Comparison of ENCODE assay signal across 27 cellular contexts in the genomic region with DNA sequence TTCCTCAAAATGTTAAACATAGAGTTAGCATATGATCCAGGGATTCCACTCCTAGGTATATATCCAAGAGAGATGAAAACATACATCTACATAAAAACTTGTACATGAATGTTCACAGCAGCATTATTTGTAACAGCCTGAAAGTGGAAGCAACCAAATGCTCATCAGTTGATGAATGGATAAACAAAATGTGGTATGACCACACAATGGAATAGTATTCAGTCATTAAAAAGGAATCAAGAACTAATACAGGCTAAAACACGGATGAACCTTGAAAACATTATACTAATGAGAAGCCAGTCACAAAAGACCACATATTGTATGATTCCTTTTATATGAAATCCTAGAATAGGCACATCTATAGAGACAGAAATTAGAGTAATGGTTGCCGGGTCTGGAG.
"Had no signal": no experiment of that assay in that cellular context is flagged by ENCODE, and none has a peak within 500 bp of the region (broad histone marks: within the 10 kb centered on the region; RNA-seq: fewer than 3 reads in every experiment).

No MANE protein-coding gene starts in this region.

- H3K36me3 ChIP-seq: neutrophil, pancreas, prostate gland, right atrium auricular region, right lobe of liver, sigmoid colon, suprapubic skin, tibial artery, transverse colon, upper lobe of right lung, uterus had no signal

- H3K4me3 ChIP-seq: pancreas, prostate gland, right atrium auricular region, right lobe of liver, sigmoid colon, suprapubic skin, testis, tibial artery, transverse colon, upper lobe of right lung, uterus had no signal

- H3K4me1 ChIP-seq: pancreas, prostate gland, testis, upper lobe of right lung, uterus had no signal

- H3K27ac ChIP-seq: neutrophil, pancreas, prostate gland, right atrium auricular region, right lobe of liver, sigmoid colon, suprapubic skin, testis, tibial artery, transverse colon, upper lobe of right lung, uterus had no signal

- H3K9me3 ChIP-seq: neutrophil, pancreas, prostate gland, right atrium auricular region, right lobe of liver, sigmoid colon, suprapubic skin, testis, tibial artery, transverse colon, upper lobe of right lung, uterus had no signal

- FAIRE-seq: pancreas had no signal

- H3K27me3 ChIP-seq: right atrium auricular region, suprapubic skin, testis, tibial artery, upper lobe of right lung had no signal

- ATAC-seq: naive thymus-derived CD8-positive, alpha-beta T cell; natural killer cell treated with Interleukin-12 subunit alpha and Interleukin-12 subunit beta and Interleukin-15 and Interleukin-18, amount 100 ng/mL, for 72 hours; pancreas; right lobe of liver; stimulated activated memory B cell treated with anti-CD40 and anti-IgM and Interleukin-4, amounts not matched to agents 10 μg/mL and 1 μg/mL and 100 μg/mL, for 72 hours; stimulated activated naive CD8-positive, alpha-beta T cell treated with anti-CD3 and anti-CD28 coated beads, Interleukin-15, amount 100 ng/mL, for 72 hours; stimulated activated naive CD8-positive, alpha-beta T cell treated with anti-CD3 and anti-CD28 coated beads, Interleukin-15, Interleukin-2, amounts not matched to agents 100 U/mL and 50 U/mL, for 24 hours; upper lobe of right lung had no signal

- DNase-seq: naive thymus-derived CD8-positive, alpha-beta T cell; nephron progenitor cell; nucleus accumbens; pancreas; retina; right lobe of liver; sigmoid colon; small intestine; stimulated activated CD4-positive, alpha-beta T cell treated with anti-CD3 and anti-CD28 coated beads, Interleukin-15, amount 100 ng/mL, for 24 hours; stimulated activated CD4-positive, alpha-beta T cell treated with anti-CD3 and anti-CD28 coated beads, Interleukin-4, amount 100 ng/mL, for 1 hour; stimulated activated CD4-positive, alpha-beta T cell treated with anti-CD3 and anti-CD28 coated beads, Interleukin-4, amount 100 ng/mL, for 4 hours; stimulated activated CD8-positive, alpha-beta memory T cell treated with anti-CD3 and anti-CD28 coated beads, Interleukin-4, amount 100 ng/mL, for 48 hours; stimulated activated naive CD4-positive, alpha-beta T cell; stimulated activated naive CD8-positive, alpha-beta T cell treated with anti-CD3 and anti-CD28 coated beads, Interleukin-15, amount 100 ng/mL, for 72 hours; stimulated activated naive CD8-positive, alpha-beta T cell treated with anti-CD3 and anti-CD28 coated beads, Interleukin-15, Interleukin-2, amounts not matched to agents 100 U/mL and 50 U/mL, for 24 hours; substantia nigra; testis; tibial artery; transverse colon; upper lobe of right lung; uterus had no signal
